In genomic region chr21:43775795-43776430, GRCh38 we compare ENCODE assay signal across 8 cellular contexts. TPM values are rescaled to one million over a fixed set of nuclear protein-coding genes. Genes with fewer than 3 reads are reported as not detected.
DNase-seq lines count a peak whose midpoint lies in the region; ATAC-seq and TF ChIP-seq lines count a peak whose summit lies in the region.

Gene CSTB (minus strand): TSS chr21:43776308. CDS start chr21:43776269, 39 bp downstream.

- peak within 1 kb of the TSS; percentile 89 for H3K4me3 Mint-ChIP-seq in natural killer cell

- H3K9ac ChIP-seq in fibroblast of lung (ENCODE audit: insufficient read depth, low read length), result peak within 1 kb of the TSS; percentile 82

- no peaks in the 10 kb centered on the region for H3K9me3 Mint-ChIP-seq in natural killer cell

- CTCF ChIA-PET in Panc1 (lab: Charles Lee), result no interaction called here

- H2AFZ ChIP-seq in fibroblast of lung (ENCODE audit: low read length), result peak within 1 kb of the TSS; percentile 65

- H3K36me3 Mint-ChIP-seq in natural killer cell, result no peaks in the 10 kb centered on the region

- peaks cover 21% of the 10 kb centered on the region for H3K79me2 ChIP-seq in fibroblast of lung (ENCODE audit: control insufficient read depth, insufficient read depth, low read length)

- H3K27me3 ChIP-seq in Panc1 (ENCODE audit: control insufficient read depth, insufficient read depth, low read length) (no peaks in the 10 kb centered on the region), fibroblast of lung (ENCODE audit: control insufficient read depth, insufficient read depth, low read length) (no peaks in the 10 kb centered on the region)

- peak within 1 kb of the TSS; percentile 94 for H3K4me2 ChIP-seq in fibroblast of lung (ENCODE audit: extremely low read depth, insufficient read depth, low read length)

- peak within 1 kb of the TSS; percentile 53 to 82 for H3K27ac Mint-ChIP-seq in natural killer cell

- H3K9me3 ChIP-seq in Panc1 (ENCODE audit: control insufficient read depth, insufficient read depth, low read depth, low read length) (no peaks in the 10 kb centered on the region), fibroblast of lung (ENCODE audit: control insufficient read depth, insufficient read depth, low read depth, low read length) (no peaks in the 10 kb centered on the region)

- intact Hi-C loops in Panc1 (cut with micrococcal nuclease; ENCODE audit: unreplicated experiment) (no loop called here), natural killer cell (cut with micrococcal nuclease) (no loop called here)

- no peaks in the 10 kb centered on the region for H4K20me1 ChIP-seq in fibroblast of lung (ENCODE audit: control insufficient read depth, extremely low read depth, insufficient read depth, low read length)

- H3K4me1 ChIP-seq in Panc1 (ENCODE audit: control insufficient read depth, insufficient read depth, low read length) (peaks cover 21% of the 10 kb centered on the region), fibroblast of lung (ENCODE audit: control insufficient read depth, extremely low read depth, insufficient read depth, low read length) (no peaks in the 10 kb centered on the region)

- BruUV-seq in Panc1 (replicated peaks; lab: Mats Ljungman, UMichigan), result no TSS peak

- POLR2A ChIA-PET in Panc1 (lab: Charles Lee), result no interaction called here

- H3K36me3 ChIP-seq in Panc1 (ENCODE audit: control insufficient read depth, insufficient read depth, low read length), result peaks cover 2% of the 10 kb centered on the region; the same call in 1 of the 2 replicates
- peaks cover 11% of the 10 kb centered on the region for H3K36me3 ChIP-seq in fibroblast of lung (ENCODE audit: control insufficient read depth, insufficient read depth, low read length)

- DNase-seq in C1 segment of cervical spinal cord (lab: John Stamatoyannopoulos, UW) (peak; percentile 40 to 91 (median 83)), GM19240 (ENCODE audit: insufficient read length, low spot score) (peak; percentile 85), HS-27A (ENCODE audit: low read depth) (peak; percentile 40), Panc1 (ENCODE audit: low read depth, low spot score) (no peak), fibroblast of lung (ENCODE audit: low read depth in 2 of 2) (peak; percentile 50 to 55), natural killer cell (peak; percentile 84)
- DNase-seq in activated T-helper 1 cell treated with anti-CD3 and anti-CD28 coated beads, Interleukin-2, amount 50 U/mL, for 16 hours (ENCODE audit: low read depth in 1 of 2, low spot score in 1 of 2), result peak; percentile 75 to 79
- peak; percentile 83 for DNase-seq in stimulated activated naive CD4-positive, alpha-beta T cell treated with Interleukin-2 at 50 U/mL for 16 hours (lab: John Stamatoyannopoulos, UW)

- H3K4me1 Mint-ChIP-seq in natural killer cell, result peaks cover 30 to 43% of the 10 kb centered on the region in 2 donors

- H3K27me3 Mint-ChIP-seq in natural killer cell (ENCODE audit: low read depth in 2 of 2), result no peaks in the 10 kb centered on the region

- H3K27ac ChIP-seq in Panc1 (ENCODE audit: low read length), result peak within 1 kb of the TSS; percentile 79
- H3K27ac ChIP-seq in fibroblast of lung (ENCODE audit: insufficient read depth, low read length), result peak within 1 kb of the TSS; percentile 68

- in situ Hi-C loops in Panc1 (cut with HindIII; ENCODE audit: low pct_unique_long_range_greater_than_20kb, low sequenced_read_pairs), result no loop called here

- no peak for TF ChIP-seq CTCF in Panc1 (IDR thresholded peaks at IDR 0.05)
- no peak for TF ChIP-seq CTCF in fibroblast of lung (conservative IDR thresholded peaks at IDR 0.05 in 1 of 2, IDR thresholded peaks at IDR 0.05 in 1 of 2; ENCODE audit: low read depth in 1 of 2, low read length in 2 of 2)
- no peak for TF ChIP-seq CTCF in natural killer cell (IDR thresholded peaks at IDR 0.05)

- peak within 1 kb of the TSS; percentile 81 to 88 for H3K4me3 ChIP-seq in Panc1 (ENCODE audit: low read depth in 2 of 2, low read length in 2 of 2)
- peak within 1 kb of the TSS; percentile 87 to 93 (median 89) for H3K4me3 ChIP-seq in fibroblast of lung (replicated peaks in 1 of 4; ENCODE audit: control extremely low read depth in 1 of 4, insufficient read depth in 1 of 4, low read depth in 3 of 4, low read length in 4 of 4)

- peak; percentile 80 for ATAC-seq in Panc1
- ATAC-seq in natural killer cell, result peak; percentile 82 to 84 (median 83)

RNA-seq across cellular contexts. Expression of gene CSTB, which starts in this region (rescaled TPM):
- total RNA-seq in Panc1 (2021; ENCODE audit: unreplicated experiment) (72.5 TPM), fibroblast of lung (9.8 and 24.8 TPM in 2 replicates), natural killer cell (10 to 100 TPM; 18.5 to 23.1 (median 22.7) TPM)
- 127 TPM for polyA plus RNA-seq in Panc1 (2012; ENCODE audit: insufficient read length)
- polyA plus RNA-seq in fibroblast of lung, result 72.5 and 120 TPM in 2 replicates
- 94.6 and 141 TPM in 2 replicates for polyA plus RNA-seq in fibroblast of lung (2012)
- 22.9 and 26.3 TPM in 2 replicates for polyA minus RNA-seq in fibroblast of lung (ENCODE audit: low replicate concordance)
